1 cellular context compared by ENCODE assay signal in genomic region chr9:34322899-34323591, GRCh38.
TF ChIP-seq lines count a peak whose summit lies in the region.

No MANE protein-coding gene starts in this region.

TF ChIP-seq in GM12878, 131 proteins besides CTCF, POLR2A, EP300 and RAD21:
- TF ChIP-seq RELA (IDR thresholded peaks at IDR 0.05; ENCODE audit: borderline replicate concordance, partially characterized antibody): no peak
- no peak for TF ChIP-seq SMC3 (IDR thresholded peaks at IDR 0.05; ENCODE audit: borderline replicate concordance, low read length)
- TF ChIP-seq, protein P1, sequence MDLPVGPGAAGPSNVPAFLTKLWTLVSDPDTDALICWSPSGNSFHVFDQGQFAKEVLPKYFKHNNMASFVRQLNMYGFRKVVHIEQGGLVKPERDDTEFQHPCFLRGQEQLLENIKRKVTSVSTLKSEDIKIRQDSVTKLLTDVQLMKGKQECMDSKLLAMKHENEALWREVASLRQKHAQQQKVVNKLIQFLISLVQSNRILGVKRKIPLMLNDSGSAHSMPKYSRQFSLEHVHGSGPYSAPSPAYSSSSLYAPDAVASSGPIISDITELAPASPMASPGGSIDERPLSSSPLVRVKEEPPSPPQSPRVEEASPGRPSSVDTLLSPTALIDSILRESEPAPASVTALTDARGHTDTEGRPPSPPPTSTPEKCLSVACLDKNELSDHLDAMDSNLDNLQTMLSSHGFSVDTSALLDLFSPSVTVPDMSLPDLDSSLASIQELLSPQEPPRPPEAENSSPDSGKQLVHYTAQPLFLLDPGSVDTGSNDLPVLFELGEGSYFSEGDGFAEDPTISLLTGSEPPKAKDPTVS (IDR thresholded peaks at IDR 0.05; ENCODE audit: low read depth, low read length): no peak
- 0 out of 2 replicates have a peak, but pooled peaks have one; percentile 26 for TF ChIP-seq MEF2A (IDR thresholded peaks at IDR 0.05; ENCODE audit: insufficient read depth, low read depth, low read length)
- no peak for TF ChIP-seq MTA2 (IDR thresholded peaks at IDR 0.05; ENCODE audit: low read depth)
